Comparison of ENCODE assay signal across 1 cellular context in the genomic region with DNA sequence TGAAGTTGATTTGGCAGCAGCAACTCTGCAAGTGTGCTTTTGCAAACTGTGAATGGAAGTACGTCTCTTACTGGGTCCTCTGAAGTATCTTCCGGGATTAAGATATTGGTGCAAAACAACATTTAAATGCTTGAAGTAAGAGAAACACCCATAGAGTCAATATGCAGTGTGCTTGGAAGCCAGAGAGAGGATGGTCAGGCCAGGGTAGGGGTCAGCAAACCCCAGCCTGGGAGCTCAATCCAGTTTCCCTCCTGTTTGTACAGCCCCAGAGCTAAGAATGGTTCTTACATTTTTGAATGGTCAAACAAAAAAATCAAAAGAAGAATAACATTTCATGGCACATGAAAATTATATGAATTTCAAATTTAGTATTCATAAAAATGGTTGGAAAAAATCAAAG.
TF ChIP-seq lines count a peak whose summit lies in the region.

No MANE protein-coding gene starts in this region.

TF ChIP-seq in GM23338, 12 proteins besides CTCF, POLR2A, EP300 and RAD21 (continued from another document):
- no peak for TF ChIP-seq ZNF462 (CRISPR knock-in tag; IDR thresholded peaks at IDR 0.05)
- TF ChIP-seq CREB1 (CRISPR knock-in tag; IDR thresholded peaks at IDR 0.05; ENCODE audit: low read depth): no peak
- TF ChIP-seq JUNB (IDR thresholded peaks at IDR 0.05; ENCODE audit: unreplicated experiment): no peak
- TF ChIP-seq STAT1 (IDR thresholded peaks at IDR 0.05; ENCODE audit: unreplicated experiment): no peak
- TF ChIP-seq REST (IDR thresholded peaks at IDR 0.05; ENCODE audit: unreplicated experiment): no peak
